14 cellular contexts compared by ENCODE assay signal in the genomic region with DNA sequence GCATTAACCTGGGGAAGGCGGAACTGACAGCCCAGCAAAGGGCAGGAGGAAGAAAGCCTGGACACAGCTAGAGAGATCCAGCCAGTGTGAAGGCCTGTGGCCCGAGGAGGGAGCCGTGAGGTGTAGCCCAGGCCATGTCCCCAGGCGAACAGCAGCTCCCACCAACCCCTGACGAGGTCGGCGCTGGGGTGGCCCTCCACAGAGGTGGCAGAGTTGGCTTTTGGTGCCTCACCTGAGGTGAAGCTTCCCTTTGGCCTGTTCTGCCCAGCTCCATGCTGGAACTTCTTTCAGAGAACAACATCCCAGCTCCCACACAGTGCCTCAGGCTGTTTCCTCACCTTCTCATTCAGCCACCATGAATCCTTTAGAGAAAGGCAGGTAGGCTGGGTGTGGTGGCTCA. TPM values are rescaled to one million over a fixed set of nuclear protein-coding genes. Genes with fewer than 3 reads are reported as not detected.
A peak's percentile ranks its signal among the peaks of the same experiment; 100 is the strongest.
DNase-seq lines count a peak whose midpoint lies in the region; TF ChIP-seq lines count a peak whose summit lies in the region.
"Had no signal": no experiment of that assay in that cellular context is flagged by ENCODE, and none has a peak within 500 bp of the region (broad histone marks: within the 10 kb centered on the region; RNA-seq: fewer than 3 reads in every experiment).

No MANE protein-coding gene starts in this region.

- no peak overlapping the region for H3K27ac Mint-ChIP-seq in endodermal cell
- H3K27ac Mint-ChIP-seq: HFFc6 had no signal

- peaks cover 10% of the 10 kb centered on the region for H3K4me1 Mint-ChIP-seq in endodermal cell

- no peak for TF ChIP-seq POLR2A in sigmoid colon (IDR thresholded peaks at IDR 0.05)

- no peak overlapping the region for H3K9ac ChIP-seq in endodermal cell (ENCODE audit: extremely low read depth, low read length, poor library complexity, severe bottlenecking)
- H3K9ac ChIP-seq: GM23248 had no signal

- H3K4me1 ChIP-seq in endodermal cell (ENCODE audit: control insufficient read depth, insufficient read depth, low read length) (peaks cover 4% of the 10 kb centered on the region), sigmoid colon (peaks cover 0 to 22% (median 16%) of the 10 kb centered on the region in 4 donors)
- H3K4me1 ChIP-seq: BE2C had no signal

- H3K9me3 Mint-ChIP-seq in endodermal cell = no peaks in the 10 kb centered on the region
- H3K9me3 Mint-ChIP-seq: HFFc6 had no signal

- H3K4me3 Mint-ChIP-seq in endodermal cell = no peak overlapping the region
- H3K4me3 Mint-ChIP-seq: CD4-positive, CD25-positive, alpha-beta regulatory T cell; HFFc6 had no signal

- H3K4me3 ChIP-seq in WERI-Rb-1 (ENCODE audit: low read depth, low read length) (no peak overlapping the region), endodermal cell (ENCODE audit: low read length) (no peak overlapping the region), sigmoid colon (no peak overlapping the region), H7 (ENCODE audit: insufficient read depth, low read depth, low read length) (no peak overlapping the region)
- H3K4me3 ChIP-seq: GM23248 had no signal

- TF ChIP-seq EP300 in sigmoid colon (IDR thresholded peaks at IDR 0.05) = no peak

- intact Hi-C loops in sigmoid colon (cut with DNase I) = no loop called here

- no peak for DNase-seq in WERI-Rb-1
- DNase-seq in endodermal cell = peak; percentile 34
- peak; percentile 52 for DNase-seq in sigmoid colon
- no peak for DNase-seq in GDM1 (lab: John Stamatoyannopoulos, UW)
- no peak for DNase-seq in pons (ENCODE audit: low spot score)
- no peak for DNase-seq in H7
- DNase-seq: ACHN; BE2C; Caco-2; CD4-positive, CD25-positive, alpha-beta regulatory T cell; GM23248; HFFc6; IMR-90 had no signal

- peaks cover 15% of the 10 kb centered on the region for H3K36me3 Mint-ChIP-seq in endodermal cell (ENCODE audit: low read depth)

- H3K9me3 ChIP-seq in WERI-Rb-1 (ENCODE audit: severe bottlenecking) = no peaks in the 10 kb centered on the region
- no peaks in the 10 kb centered on the region for H3K9me3 ChIP-seq in endodermal cell (ENCODE audit: control insufficient read depth, low read length)
- H3K9me3 ChIP-seq in sigmoid colon = no peaks in the 10 kb centered on the region
- H3K9me3 ChIP-seq: BE2C, Caco-2 had no signal

- H3K27me3 Mint-ChIP-seq in endodermal cell (ENCODE audit: insufficient read depth) = no peaks in the 10 kb centered on the region

- TF ChIP-seq CTCF in WERI-Rb-1 (IDR thresholded peaks at IDR 0.05; ENCODE audit: low read depth, low read length) = no peak
- TF ChIP-seq CTCF in endodermal cell (conservative IDR thresholded peaks at IDR 0.05) = no peak
- no peak for TF ChIP-seq CTCF in sigmoid colon (IDR thresholded peaks at IDR 0.05)

- H3K27me3 ChIP-seq in WERI-Rb-1 (ENCODE audit: insufficient read depth, low read depth, severe bottlenecking) (no peaks in the 10 kb centered on the region), endodermal cell (ENCODE audit: control insufficient read depth, insufficient read depth, low read length, poor library complexity, severe bottlenecking) (no peaks in the 10 kb centered on the region), sigmoid colon (no peaks in the 10 kb centered on the region), H7 (ENCODE audit: control insufficient read depth, insufficient read depth, low read length) (no peaks in the 10 kb centered on the region)
- H3K27me3 ChIP-seq: BE2C had no signal

- 92 to 96% methylated on average over 4 to 7 of the region's 7 CpGs for WGBS in endodermal cell (ENCODE audit: insufficient coverage in 1 of 2, insufficient read length in 1 of 2), 2 experiments
- WGBS in sigmoid colon, 2 donors = 95 to 96% methylated on average over 7 of the region's 7 CpGs

- H3K27ac ChIP-seq in WERI-Rb-1 = peak overlapping the region; percentile 74
- H3K27ac ChIP-seq in endodermal cell (ENCODE audit: low read depth, low read length) = no peak overlapping the region
- H3K27ac ChIP-seq in sigmoid colon = no peak overlapping the region
- H3K27ac ChIP-seq: GM23248, HL-60 had no signal

- H3K36me3 ChIP-seq in WERI-Rb-1 = no peaks in the 10 kb centered on the region
- peaks cover 5% of the 10 kb centered on the region for H3K36me3 ChIP-seq in endodermal cell (ENCODE audit: control insufficient read depth, insufficient read depth, low read length)
- peaks cover 0 to 27% (median 7%) of the 10 kb centered on the region in 4 donors for H3K36me3 ChIP-seq in sigmoid colon
- H3K36me3 ChIP-seq in H7 (replicated peaks; ENCODE audit: control insufficient read depth, insufficient read depth, low read length) = no peaks in the 10 kb centered on the region
- H3K36me3 ChIP-seq: BE2C had no signal

RNA-seq across cellular contexts. Expression of gene TMEM177, which starts 13.3 kb away (rescaled TPM):
- total RNA-seq in endodermal cell = 10 to 100 TPM; 26.8 to 28.6 TPM
- polyA plus RNA-seq in endodermal cell (2013, experiment 1 of 2) = 22.7 TPM
- 18.5 TPM for polyA plus RNA-seq in endodermal cell (2013, experiment 2 of 2)
- 1 to 10 TPM; 5.8 to 8.2 (median 6.3) TPM for total RNA-seq in sigmoid colon
- polyA plus RNA-seq in sigmoid colon = 10 to 100 TPM in 2 of 3 donors, 1 to 10 TPM in 1; 8.4 to 17.9 (median 16.4) TPM
- total RNA-seq in H7 (2014; rRNA removed; shearing (Covaris generic)) = 86.6 and 90.0 TPM in 2 replicates

Comparison
In these comparisons a context has a peak if more than half of its experiments do, and no peak if none do; other contexts are left out.
1. DNase-seq: peak in endodermal cell (single experiment) and sigmoid colon (single experiment); none in WERI-Rb-1 (single experiment), GDM1 (single experiment), pons (single experiment) and H7 (single experiment).